Comparison of ENCODE assay signal across 15 cellular contexts in the genomic region with DNA sequence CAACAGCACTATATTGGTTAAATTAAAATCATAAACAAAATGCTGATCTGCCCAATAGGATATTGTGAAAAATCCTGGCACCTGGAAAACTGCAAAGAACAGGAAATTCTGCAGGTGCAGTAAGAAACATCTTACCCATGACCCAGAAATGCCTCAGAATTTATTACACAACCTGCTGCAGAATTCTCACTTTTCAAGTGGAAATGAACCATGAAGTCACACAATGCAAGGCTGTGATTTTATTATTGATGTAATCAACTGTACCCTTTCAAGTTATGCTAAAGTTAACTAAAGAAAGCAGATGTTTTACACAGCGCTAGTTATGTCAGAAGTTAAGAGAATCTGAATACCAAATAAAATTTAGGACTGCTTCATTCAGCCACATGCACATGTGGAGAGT. TPM values are rescaled to one million over a fixed set of nuclear protein-coding genes. Genes with fewer than 3 reads are reported as not detected.
DNase-seq lines count a peak whose midpoint lies in the region; ATAC-seq, FAIRE-seq and TF ChIP-seq lines count a peak whose summit lies in the region.
"Had no signal": no experiment of that assay in that cellular context is flagged by ENCODE, and none has a peak within 500 bp of the region (broad histone marks: within the 10 kb centered on the region; RNA-seq: fewer than 3 reads in every experiment).

No MANE protein-coding gene starts in this region.

- intact Hi-C loops in left lung (cut with DNase I): no loop called here

- H3K27ac ChIP-seq in VCaP: 0 out of 2 replicates have a peak overlapping the region, but pooled peaks have one; percentile 14
- H3K27ac ChIP-seq in left lung: no peak overlapping the region

- no peak overlapping the region for H3K4me3 ChIP-seq in left lung

- H3K27me3 ChIP-seq in left lung: no peaks in the 10 kb centered on the region

- H3K36me3 ChIP-seq in left lung: no peaks in the 10 kb centered on the region

- TF ChIP-seq EP300 in Ishikawa (IDR thresholded peaks at IDR 0.05; ENCODE audit: borderline replicate concordance): no peak

- FAIRE-seq in D721Med (lab: Jason Lieb, UNC): no peak

- peak; percentile 33 for ATAC-seq in left lung
- no peak for ATAC-seq in HG03108 (IDR thresholded peaks at IDR 0.05; ENCODE audit: unreplicated experiment)

- TF ChIP-seq CTCF in VCaP (conservative IDR thresholded peaks at IDR 0.05) (no peak), left lung (IDR thresholded peaks at IDR 0.05) (no peak), D721Med (IDR thresholded peaks at IDR 0.05; ENCODE audit: insufficient read depth, missing control alignments) (no peak)

- peak; percentile 68 for DNase-seq in DMS79 (lab: John Stamatoyannopoulos, UW)
- no peak for DNase-seq in left lung
- DNase-seq in D721Med (ENCODE audit: insufficient read length, low spot score): no peak
- no peak for DNase-seq in NCI-H2196 (lab: John Stamatoyannopoulos, UW; ENCODE audit: unreplicated experiment)
- DNase-seq in LoVo (ENCODE audit: low spot score): no peak
- DNase-seq: ACHN; AML-193; CD4-positive, alpha-beta T cell; NCI-H1930; NCI-H510A; SHP77 treated with DMSO at 0.1 percent for 48 hours; T-helper 2 cell had no signal

- H3K9me3 ChIP-seq in left lung: no peaks in the 10 kb centered on the region

- TF ChIP-seq RAD21 in Ishikawa (IDR thresholded peaks at IDR 0.05; ENCODE audit: low read depth): no peak

- H3K4me1 ChIP-seq in left lung: peaks cover 0 to 2% of the 10 kb centered on the region in 2 donors

TF ChIP-seq in Ishikawa, 13 proteins besides CTCF, POLR2A, EP300 and RAD21:
- TF ChIP-seq CEBPB (IDR thresholded peaks at IDR 0.05) (peak; percentile 78), EGR1 (IDR thresholded peaks at IDR 0.05) (no peak)
TF ChIP-seq in Ishikawa: peak in this region for 1.

RNA-seq across cellular contexts. Expression of a gene that starts 6.0 kb away (rescaled TPM):
- total RNA-seq in left lung: 10 to 100 TPM; 16.5 to 19.5 TPM
